In the genomic region with DNA sequence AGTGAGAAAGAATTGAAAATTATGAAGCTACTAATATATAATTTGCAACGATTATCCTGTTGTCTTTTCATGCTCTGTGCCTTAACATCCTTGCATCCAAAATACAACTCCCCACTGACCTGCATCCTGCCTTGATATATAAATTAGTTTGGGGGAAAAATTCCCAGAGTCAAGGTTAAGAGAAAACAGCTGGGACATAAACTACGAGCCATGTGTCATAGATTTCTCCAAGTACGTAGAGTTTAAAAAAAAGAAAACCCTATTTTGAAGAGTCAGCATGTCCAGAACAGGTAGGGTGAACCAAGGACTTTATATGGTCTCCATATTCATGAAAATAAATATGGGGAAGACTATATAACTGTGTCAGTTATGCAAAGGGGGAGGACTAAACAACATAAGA, we compare ENCODE assay signal across 19 cellular contexts.
"Had no signal": no experiment of that assay in that cellular context is flagged by ENCODE, and none has a peak within 500 bp of the region (broad histone marks: within the 10 kb centered on the region; RNA-seq: fewer than 3 reads in every experiment).

No MANE protein-coding gene starts in this region.

- H3K36me3 Mint-ChIP-seq: activated naive CD8-positive, alpha-beta T cell treated with anti-CD3 and anti-CD28 coated beads for 36 hours; immature natural killer cell; stimulated activated naive B cell treated with anti-CD40 and anti-IgM and Interleukin-4, amounts not matched to agents 10 μg/mL and 1 μg/mL and 100 μg/mL, for 72 hours; T-cell had no signal

- H3K27me3 ChIP-seq: pancreas, spleen, upper lobe of right lung had no signal

- H3K36me3 ChIP-seq: pancreas, spleen, thoracic aorta, upper lobe of right lung had no signal

- H3K27ac Mint-ChIP-seq: activated B cell treated with CpG ODN at 0.5 μM for 24 hours; activated CD4-positive, alpha-beta T cell treated with anti-CD3 and anti-CD28 coated beads, Interleukin-2, amount 10 ng/mL, durations not matched to agents 24 days and 14 days; activated CD8-positive, alpha-beta T cell treated with anti-CD3 and anti-CD28 coated beads for 36 hours; activated naive CD8-positive, alpha-beta T cell treated with anti-CD3 and anti-CD28 coated beads for 36 hours; activated T-helper 17 cell treated with anti-CD3 and anti-CD28 coated beads, Interleukin-2, amount 50 U/mL, for 72 hours; immature natural killer cell; stimulated activated naive B cell treated with anti-CD40 and anti-IgM and Interleukin-4, amounts not matched to agents 10 μg/mL and 1 μg/mL and 100 μg/mL, for 72 hours; T-cell had no signal

- H3K9me3 Mint-ChIP-seq: activated CD4-positive, alpha-beta T cell treated with anti-CD3 and anti-CD28 coated beads, Interleukin-2, amount 10 ng/mL, durations not matched to agents 24 days and 14 days; activated CD8-positive, alpha-beta T cell treated with anti-CD3 and anti-CD28 coated beads for 36 hours; activated naive CD8-positive, alpha-beta T cell treated with anti-CD3 and anti-CD28 coated beads for 36 hours; activated T-helper 17 cell treated with anti-CD3 and anti-CD28 coated beads, Interleukin-2, amount 50 U/mL, for 72 hours; T-cell had no signal

- H3K27me3 Mint-ChIP-seq: activated B cell treated with CpG ODN at 0.5 μM for 24 hours; activated CD4-positive, alpha-beta T cell treated with anti-CD3 and anti-CD28 coated beads, Interleukin-2, amount 10 ng/mL, durations not matched to agents 24 days and 14 days; stimulated activated naive B cell treated with anti-CD40 and anti-IgM and Interleukin-4, amounts not matched to agents 10 μg/mL and 1 μg/mL and 100 μg/mL, for 72 hours had no signal

- H3K4me1 ChIP-seq: upper lobe of right lung had no signal

- H3K4me1 Mint-ChIP-seq: activated CD4-positive, alpha-beta T cell treated with anti-CD3 and anti-CD28 coated beads, Interleukin-2, amount 10 ng/mL, durations not matched to agents 24 days and 14 days; immature natural killer cell; T-cell had no signal

- H3K4me3 ChIP-seq: spleen, thoracic aorta, upper lobe of right lung had no signal

- H3K4me3 Mint-ChIP-seq: activated B cell treated with CpG ODN at 0.5 μM for 24 hours; activated CD4-positive, alpha-beta T cell treated with anti-CD3 and anti-CD28 coated beads, Interleukin-2, amount 10 ng/mL, durations not matched to agents 24 days and 14 days; activated CD8-positive, alpha-beta T cell treated with anti-CD3 and anti-CD28 coated beads for 36 hours; activated naive CD8-positive, alpha-beta T cell treated with anti-CD3 and anti-CD28 coated beads for 36 hours; activated T-helper 17 cell treated with anti-CD3 and anti-CD28 coated beads, Interleukin-2, amount 50 U/mL, for 72 hours; immature natural killer cell; stimulated activated naive B cell treated with anti-CD40 and anti-IgM and Interleukin-4, amounts not matched to agents 10 μg/mL and 1 μg/mL and 100 μg/mL, for 72 hours; T-cell had no signal

- DNase-seq: activated B cell treated with CpG ODN at 0.5 μM for 24 hours; activated CD4-positive, alpha-beta T cell treated with anti-CD3 and anti-CD28 coated beads, Interleukin-2, amount 10 ng/mL, durations not matched to agents 24 days and 14 days; activated CD8-positive, alpha-beta T cell treated with anti-CD3 and anti-CD28 coated beads for 36 hours; activated naive CD4-positive, alpha-beta T cell; activated naive CD8-positive, alpha-beta T cell treated with anti-CD3 and anti-CD28 coated beads for 36 hours; activated T-cell treated with anti-CD3 and anti-CD28 coated beads, Interleukin-2, amount 50 U/mL, for 1 hour; amniotic stem cell; immature natural killer cell; kidney glomerular epithelial cell; left ventricle myocardium superior; spleen; stimulated activated CD4-positive, alpha-beta T cell treated with anti-CD3 and anti-CD28 coated beads, Interleukin-4, amount 100 ng/mL, for 4 hours; stimulated activated naive B cell treated with anti-CD40 and anti-IgM and Interleukin-4, amounts not matched to agents 10 μg/mL and 1 μg/mL and 100 μg/mL, for 72 hours; T-cell; T-helper 9 cell; upper lobe of right lung had no signal

- H3K27ac ChIP-seq: spleen, thoracic aorta, upper lobe of right lung had no signal

- ATAC-seq: activated CD8-positive, alpha-beta T cell treated with anti-CD3 and anti-CD28 coated beads for 36 hours; activated T-helper 17 cell treated with anti-CD3 and anti-CD28 coated beads, Interleukin-2, amount 50 U/mL, for 72 hours; stimulated activated naive B cell treated with anti-CD40 and anti-IgM and Interleukin-4, amounts not matched to agents 10 μg/mL and 1 μg/mL and 100 μg/mL, for 72 hours; T-cell; upper lobe of right lung had no signal
